2 cellular contexts compared by ENCODE assay signal in genomic region chr15:72784233-72784876, GRCh38.
TF ChIP-seq lines count a peak whose summit lies in the region.

No MANE protein-coding gene starts in this region.

TF ChIP-seq in SK-N-SH, 30 proteins besides CTCF, POLR2A, EP300 and RAD21:
- TF ChIP-seq MAX (IDR thresholded peaks at IDR 0.05; ENCODE audit: low read depth): no peak
- TF ChIP-seq TCF12 (IDR thresholded peaks at IDR 0.05): no peak
- 0 out of 2 replicates have a peak, but pooled peaks have one; percentile 16 for TF ChIP-seq RCOR1 (IDR thresholded peaks at IDR 0.05; ENCODE audit: low read length)
- TF ChIP-seq MXI1 (IDR thresholded peaks at IDR 0.05; ENCODE audit: low read depth, low read length): no peak
- TF ChIP-seq, protein P1, sequence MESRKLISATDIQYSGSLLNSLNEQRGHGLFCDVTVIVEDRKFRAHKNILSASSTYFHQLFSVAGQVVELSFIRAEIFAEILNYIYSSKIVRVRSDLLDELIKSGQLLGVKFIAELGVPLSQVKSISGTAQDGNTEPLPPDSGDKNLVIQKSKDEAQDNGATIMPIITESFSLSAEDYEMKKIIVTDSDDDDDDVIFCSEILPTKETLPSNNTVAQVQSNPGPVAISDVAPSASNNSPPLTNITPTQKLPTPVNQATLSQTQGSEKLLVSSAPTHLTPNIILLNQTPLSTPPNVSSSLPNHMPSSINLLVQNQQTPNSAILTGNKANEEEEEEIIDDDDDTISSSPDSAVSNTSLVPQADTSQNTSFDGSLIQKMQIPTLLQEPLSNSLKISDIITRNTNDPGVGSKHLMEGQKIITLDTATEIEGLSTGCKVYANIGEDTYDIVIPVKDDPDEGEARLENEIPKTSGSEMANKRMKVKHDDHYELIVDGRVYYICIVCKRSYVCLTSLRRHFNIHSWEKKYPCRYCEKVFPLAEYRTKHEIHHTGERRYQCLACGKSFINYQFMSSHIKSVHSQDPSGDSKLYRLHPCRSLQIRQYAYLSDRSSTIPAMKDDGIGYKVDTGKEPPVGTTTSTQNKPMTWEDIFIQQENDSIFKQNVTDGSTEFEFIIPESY (IDR thresholded peaks at IDR 0.05; ENCODE audit: borderline replicate concordance, low read depth): no peak
- TF ChIP-seq YY1 (IDR thresholded peaks at IDR 0.05; ENCODE audit: low read depth): no peak

TF ChIP-seq in HepG2, 621 proteins besides CTCF, POLR2A, EP300 and RAD21 (continues in another document):
- TF ChIP-seq NR2F6 (IDR thresholded peaks at IDR 0.05) (no peak), NR2F6 (CRISPR knock-in tag; IDR thresholded peaks at IDR 0.05) (no peak), FUBP1 (CRISPR knock-in tag; IDR thresholded peaks at IDR 0.05; ENCODE audit: borderline replicate concordance) (no peak), ZNF34 (CRISPR knock-in tag; IDR thresholded peaks at IDR 0.05; ENCODE audit: borderline replicate concordance) (0 out of 2 replicates have a peak, but pooled peaks have one; percentile 3), ZNF367 (CRISPR knock-in tag; IDR thresholded peaks at IDR 0.05; ENCODE audit: borderline replicate concordance) (no peak), SRF (IDR thresholded peaks at IDR 0.05; ENCODE audit: low read depth, low read length) (no peak), ARID3A (IDR thresholded peaks at IDR 0.05; ENCODE audit: low read depth, low read length) (0 out of 2 replicates have a peak, but pooled peaks have one; percentile 11), TEAD2 (CRISPR knock-in tag; IDR thresholded peaks at IDR 0.05) (no peak), ZNF850 (CRISPR knock-in tag; conservative IDR thresholded peaks at IDR 0.05) (no peak), SP2 (CRISPR knock-in tag; IDR thresholded peaks at IDR 0.05) (no peak), ZNF335 (CRISPR knock-in tag; IDR thresholded peaks at IDR 0.05) (0 out of 2 replicates have a peak, but pooled peaks have one; percentile 9), RARA (CRISPR knock-in tag; IDR thresholded peaks at IDR 0.05) (peak; percentile 42; the same call in 1 of the 2 replicates), ZNF703 (CRISPR knock-in tag; IDR thresholded peaks at IDR 0.05; ENCODE audit: borderline replicate concordance) (0 out of 2 replicates have a peak, but pooled peaks have one; percentile 30), ZNF570 (CRISPR knock-in tag; IDR thresholded peaks at IDR 0.05; ENCODE audit: borderline replicate concordance) (no peak), ZNF773 (CRISPR knock-in tag; IDR thresholded peaks at IDR 0.05; ENCODE audit: borderline replicate concordance) (no peak), STAT5B (CRISPR knock-in tag; IDR thresholded peaks at IDR 0.05) (no peak), XBP1 (CRISPR knock-in tag; IDR thresholded peaks at IDR 0.05) (no peak), ZNF615 (CRISPR knock-in tag; IDR thresholded peaks at IDR 0.05; ENCODE audit: borderline replicate concordance) (no peak), ZEB1 (IDR thresholded peaks at IDR 0.05; ENCODE audit: insufficient replicate concordance, low read depth) (no peak), HNF4A (CRISPR knock-in tag; IDR thresholded peaks at IDR 0.05) (0 out of 2 replicates have a peak, but pooled peaks have one; percentile 39), KDM5B (CRISPR knock-in tag; IDR thresholded peaks at IDR 0.05; ENCODE audit: borderline replicate concordance) (no peak), HDAC2 (CRISPR knock-in tag; IDR thresholded peaks at IDR 0.05) (no peak), ZNF510 (CRISPR knock-in tag; IDR thresholded peaks at IDR 0.05; ENCODE audit: low read depth) (no peak), PLSCR1 (CRISPR knock-in tag; IDR thresholded peaks at IDR 0.05; ENCODE audit: borderline replicate concordance) (no peak), TARDBP (CRISPR knock-in tag; IDR thresholded peaks at IDR 0.05) (0 out of 2 replicates have a peak, but pooled peaks have one; percentile 25), ZNF550 (CRISPR knock-in tag; IDR thresholded peaks at IDR 0.05; ENCODE audit: borderline replicate concordance) (no peak), POLR2AphosphoS5 (IDR thresholded peaks at IDR 0.05; ENCODE audit: low read depth, low read length) (no peak), ZIK1 (CRISPR knock-in tag; IDR thresholded peaks at IDR 0.05; ENCODE audit: borderline replicate concordance, low read depth) (no peak), ZNF414 (CRISPR knock-in tag; IDR thresholded peaks at IDR 0.05) (no peak), NCOA5 (CRISPR knock-in tag; IDR thresholded peaks at IDR 0.05) (no peak), ZNF12 (CRISPR knock-in tag; IDR thresholded peaks at IDR 0.05) (no peak), ZFP82 (CRISPR knock-in tag; IDR thresholded peaks at IDR 0.05; ENCODE audit: borderline replicate concordance) (no peak), ZNF652 (CRISPR knock-in tag; IDR thresholded peaks at IDR 0.05; ENCODE audit: borderline replicate concordance, low read depth) (0 out of 2 replicates have a peak, but pooled peaks have one; percentile 21), ZNF558 (CRISPR knock-in tag; IDR thresholded peaks at IDR 0.05; ENCODE audit: borderline replicate concordance) (no peak), ZNF234 (CRISPR knock-in tag; conservative IDR thresholded peaks at IDR 0.05) (no peak), KAT7 (CRISPR knock-in tag; IDR thresholded peaks at IDR 0.05; ENCODE audit: borderline replicate concordance) (no peak), ZKSCAN1 (IDR thresholded peaks at IDR 0.05; ENCODE audit: low read length) (no peak), AKAP8 (CRISPR knock-in tag; IDR thresholded peaks at IDR 0.05) (no peak), YEATS4 (CRISPR knock-in tag; IDR thresholded peaks at IDR 0.05; ENCODE audit: borderline replicate concordance) (no peak), ZNF256 (CRISPR knock-in tag; conservative IDR thresholded peaks at IDR 0.05) (no peak), CSRNP1 (CRISPR knock-in tag; IDR thresholded peaks at IDR 0.05) (no peak), STAG1 (CRISPR knock-in tag; IDR thresholded peaks at IDR 0.05) (peak; percentile 32; the same call in 1 of the 2 replicates), CHD4 (IDR thresholded peaks at IDR 0.05; ENCODE audit: borderline replicate concordance, low read length) (0 out of 2 replicates have a peak, but pooled peaks have one; percentile 3), FOXO1 (CRISPR knock-in tag; IDR thresholded peaks at IDR 0.05) (no peak)
- TF ChIP-seq, protein P2, sequence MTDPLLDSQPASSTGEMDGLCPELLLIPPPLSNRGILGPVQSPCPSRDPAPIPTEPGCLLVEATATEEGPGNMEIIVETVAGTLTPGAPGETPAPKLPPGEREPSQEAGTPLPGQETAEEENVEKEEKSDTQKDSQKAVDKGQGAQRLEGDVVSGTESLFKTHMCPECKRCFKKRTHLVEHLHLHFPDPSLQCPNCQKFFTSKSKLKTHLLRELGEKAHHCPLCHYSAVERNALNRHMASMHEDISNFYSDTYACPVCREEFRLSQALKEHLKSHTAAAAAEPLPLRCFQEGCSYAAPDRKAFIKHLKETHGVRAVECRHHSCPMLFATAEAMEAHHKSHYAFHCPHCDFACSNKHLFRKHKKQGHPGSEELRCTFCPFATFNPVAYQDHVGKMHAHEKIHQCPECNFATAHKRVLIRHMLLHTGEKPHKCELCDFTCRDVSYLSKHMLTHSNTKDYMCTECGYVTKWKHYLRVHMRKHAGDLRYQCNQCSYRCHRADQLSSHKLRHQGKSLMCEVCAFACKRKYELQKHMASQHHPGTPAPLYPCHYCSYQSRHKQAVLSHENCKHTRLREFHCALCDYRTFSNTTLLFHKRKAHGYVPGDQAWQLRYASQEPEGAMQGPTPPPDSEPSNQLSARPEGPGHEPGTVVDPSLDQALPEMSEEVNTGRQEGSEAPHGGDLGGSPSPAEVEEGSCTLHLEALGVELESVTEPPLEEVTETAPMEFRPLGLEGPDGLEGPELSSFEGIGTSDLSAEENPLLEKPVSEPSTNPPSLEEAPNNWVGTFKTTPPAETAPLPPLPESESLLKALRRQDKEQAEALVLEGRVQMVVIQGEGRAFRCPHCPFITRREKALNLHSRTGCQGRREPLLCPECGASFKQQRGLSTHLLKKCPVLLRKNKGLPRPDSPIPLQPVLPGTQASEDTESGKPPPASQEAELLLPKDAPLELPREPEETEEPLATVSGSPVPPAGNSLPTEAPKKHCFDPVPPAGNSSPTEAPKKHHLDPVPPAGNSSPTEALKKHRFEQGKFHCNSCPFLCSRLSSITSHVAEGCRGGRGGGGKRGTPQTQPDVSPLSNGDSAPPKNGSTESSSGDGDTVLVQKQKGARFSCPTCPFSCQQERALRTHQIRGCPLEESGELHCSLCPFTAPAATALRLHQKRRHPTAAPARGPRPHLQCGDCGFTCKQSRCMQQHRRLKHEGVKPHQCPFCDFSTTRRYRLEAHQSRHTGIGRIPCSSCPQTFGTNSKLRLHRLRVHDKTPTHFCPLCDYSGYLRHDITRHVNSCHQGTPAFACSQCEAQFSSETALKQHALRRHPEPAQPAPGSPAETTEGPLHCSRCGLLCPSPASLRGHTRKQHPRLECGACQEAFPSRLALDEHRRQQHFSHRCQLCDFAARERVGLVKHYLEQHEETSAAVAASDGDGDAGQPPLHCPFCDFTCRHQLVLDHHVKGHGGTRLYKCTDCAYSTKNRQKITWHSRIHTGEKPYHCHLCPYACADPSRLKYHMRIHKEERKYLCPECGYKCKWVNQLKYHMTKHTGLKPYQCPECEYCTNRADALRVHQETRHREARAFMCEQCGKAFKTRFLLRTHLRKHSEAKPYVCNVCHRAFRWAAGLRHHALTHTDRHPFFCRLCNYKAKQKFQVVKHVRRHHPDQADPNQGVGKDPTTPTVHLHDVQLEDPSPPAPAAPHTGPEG (CRISPR knock-in tag; IDR thresholded peaks at IDR 0.05): peak; percentile 11; the same call in 1 of the 2 replicates
- TF ChIP-seq, protein P3, sequence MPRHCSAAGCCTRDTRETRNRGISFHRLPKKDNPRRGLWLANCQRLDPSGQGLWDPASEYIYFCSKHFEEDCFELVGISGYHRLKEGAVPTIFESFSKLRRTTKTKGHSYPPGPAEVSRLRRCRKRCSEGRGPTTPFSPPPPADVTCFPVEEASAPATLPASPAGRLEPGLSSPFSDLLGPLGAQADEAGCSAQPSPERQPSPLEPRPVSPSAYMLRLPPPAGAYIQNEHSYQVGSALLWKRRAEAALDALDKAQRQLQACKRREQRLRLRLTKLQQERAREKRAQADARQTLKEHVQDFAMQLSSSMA (CRISPR knock-in tag; IDR thresholded peaks at IDR 0.05): no peak
